Comparison of ENCODE assay signal across 8 cellular contexts in genomic region chr2:235493402-235493774, GRCh38. TPM values are rescaled to one million over a fixed set of nuclear protein-coding genes. Genes with fewer than 3 reads are reported as not detected.
A peak's percentile ranks its signal among the peaks of the same experiment; 100 is the strongest.
DNase-seq lines count a peak whose midpoint lies in the region; ATAC-seq and TF ChIP-seq lines count a peak whose summit lies in the region.

No MANE protein-coding gene starts in this region.

- H3K27me3 Mint-ChIP-seq in activated T-cell treated with anti-CD3 and anti-CD28 coated beads, Interleukin-2, amount 50 U/mL, for 72 hours (ENCODE audit: low read depth): peaks cover 62% of the 10 kb centered on the region

- H3K36me3 ChIP-seq in brain microvascular endothelial cell (replicated peaks): no peaks in the 10 kb centered on the region
- no peaks in the 10 kb centered on the region for H3K36me3 ChIP-seq in left lung

- H3K4me1 ChIP-seq in left lung: peaks cover 0 to 14% of the 10 kb centered on the region in 2 donors

- H3K27me3 ChIP-seq in brain microvascular endothelial cell (replicated peaks) (no peaks in the 10 kb centered on the region), left lung (peaks cover 0 to 54% of the 10 kb centered on the region in 2 donors)

- no peaks in the 10 kb centered on the region for H3K9me3 Mint-ChIP-seq in activated T-cell treated with anti-CD3 and anti-CD28 coated beads, Interleukin-2, amount 50 U/mL, for 72 hours

- H3K27ac Mint-ChIP-seq in activated T-cell treated with anti-CD3 and anti-CD28 coated beads, Interleukin-2, amount 50 U/mL, for 72 hours: no peak overlapping the region

- intact Hi-C loops in left lung (cut with DNase I): no loop called here

- peak overlapping the region; percentile 91 to 92 for H3K4me3 Mint-ChIP-seq in activated T-cell treated with anti-CD3 and anti-CD28 coated beads, Interleukin-2, amount 50 U/mL, for 72 hours

- peaks cover 5% of the 10 kb centered on the region for H3K4me1 Mint-ChIP-seq in activated T-cell treated with anti-CD3 and anti-CD28 coated beads, Interleukin-2, amount 50 U/mL, for 72 hours (ENCODE audit: low read depth)

- no peak for ATAC-seq in activated T-cell treated with anti-CD3 and anti-CD28 coated beads, Interleukin-2, amount 50 U/mL, for 72 hours (replicated peaks in 1 of 2)
- ATAC-seq in left lung (peak; percentile 24), HG03025 (IDR thresholded peaks at IDR 0.05; ENCODE audit: low FRiP score, unreplicated experiment) (no peak)

- in situ Hi-C loops in brain microvascular endothelial cell (cut with HindIII; ENCODE audit: low pct_ligation_motif_present, low sequenced_read_pairs): no loop called here

- DNase-seq in activated T-cell treated with anti-CD3 and anti-CD28 coated beads, Interleukin-2, amount 50 U/mL, for 72 hours: no peak
- no peak for DNase-seq in activated T-cell treated with anti-CD3 and anti-CD28 coated beads, Interleukin-2, amount 50 U/mL, for 48 hours
- DNase-seq in brain microvascular endothelial cell (peak; percentile 33), left lung (no peak), hippocampal formation (lab: John Stamatoyannopoulos, UW) (no peak), NCI-H187 (lab: John Stamatoyannopoulos, UW) (no peak)

- H3K27ac ChIP-seq in brain microvascular endothelial cell: no peak overlapping the region
- H3K27ac ChIP-seq in left lung: peak overlapping the region; percentile 69 to 71
- peak overlapping the region; percentile 45 for H3K27ac ChIP-seq in temporal lobe (ENCODE audit: low read depth, low read length)

- H3K4me3 ChIP-seq in brain microvascular endothelial cell (ENCODE audit: low read depth, low read length): peak overlapping the region; percentile 59
- peak overlapping the region; percentile 42 to 44 for H3K4me3 ChIP-seq in left lung

- TF ChIP-seq CTCF in brain microvascular endothelial cell (IDR thresholded peaks at IDR 0.05; ENCODE audit: low read depth, low read length, missing control alignments) (no peak), left lung (IDR thresholded peaks at IDR 0.05) (no peak)

- no peaks in the 10 kb centered on the region for H3K9me3 ChIP-seq in left lung

- peaks cover 3 to 7% of the 10 kb centered on the region in 2 donors for H3K36me3 Mint-ChIP-seq in activated T-cell treated with anti-CD3 and anti-CD28 coated beads, Interleukin-2, amount 50 U/mL, for 72 hours (ENCODE audit: insufficient read depth in 2 of 2)

RNA-seq across cellular contexts. Expression of gene AGAP1, which starts 0.5 kb away (rescaled TPM):
- 1 to 10 TPM in 1 of 2 donors, under 1 TPM in 1; 0.74 to 2.9 TPM for total RNA-seq in activated T-cell treated with anti-CD3 and anti-CD28 coated beads, Interleukin-2, amount 50 U/mL, for 72 hours
- total RNA-seq in left lung: 10 to 100 TPM; 25.3 to 25.4 TPM
- 35.2 TPM for total RNA-seq in temporal lobe
